13 cellular contexts compared by ENCODE assay signal in genomic region chr1:47658161-47658920, GRCh38.
"Had no signal": no experiment of that assay in that cellular context is flagged by ENCODE, and none has a peak within 500 bp of the region (broad histone marks: within the 10 kb centered on the region; RNA-seq: fewer than 3 reads in every experiment).

No MANE protein-coding gene starts in this region.

- H3K36me3 Mint-ChIP-seq: stimulated activated effector memory CD8-positive, alpha-beta T cell treated with anti-CD3 and anti-CD28 coated beads, Interleukin-12 subunit alpha, Interleukin-12 subunit beta, amount 100 ng/mL, for 72 hours had no signal

- H3K27me3 ChIP-seq: transverse colon had no signal

- H3K4me2 ChIP-seq: hepatocyte, SK-N-SH had no signal

- H3K27ac Mint-ChIP-seq: activated CD4-positive, alpha-beta memory T cell treated with anti-CD3 and anti-CD28 coated beads, Interleukin-2, amount 10 ng/mL, durations not matched to agents 7 days and 5 days; activated naive CD8-positive, alpha-beta T cell treated with anti-CD3 and anti-CD28 coated beads, Interleukin-2, amount 50 U/mL, for 24 hours; nephron progenitor cell; stimulated activated effector memory CD8-positive, alpha-beta T cell treated with anti-CD3 and anti-CD28 coated beads, Interleukin-12 subunit alpha, Interleukin-12 subunit beta, amount 100 ng/mL, for 72 hours had no signal

- H3K4me3 Mint-ChIP-seq: activated CD4-positive, alpha-beta memory T cell treated with anti-CD3 and anti-CD28 coated beads, Interleukin-2, amount 10 ng/mL, durations not matched to agents 7 days and 5 days; activated naive CD8-positive, alpha-beta T cell treated with anti-CD3 and anti-CD28 coated beads, Interleukin-2, amount 50 U/mL, for 24 hours; nephron progenitor cell; stimulated activated effector memory CD8-positive, alpha-beta T cell treated with anti-CD3 and anti-CD28 coated beads, Interleukin-12 subunit alpha, Interleukin-12 subunit beta, amount 100 ng/mL, for 72 hours had no signal

- DNase-seq: activated CD4-positive, alpha-beta memory T cell treated with anti-CD3 and anti-CD28 coated beads, Interleukin-2, amount 10 ng/mL, durations not matched to agents 7 days and 5 days; activated CD4-positive, alpha-beta T cell treated with anti-CD3 and anti-CD28 coated beads for 4 hours; activated naive CD4-positive, alpha-beta T cell; activated naive CD8-positive, alpha-beta T cell treated with anti-CD3 and anti-CD28 coated beads, Interleukin-2, amount 50 U/mL, for 24 hours; mesendoderm; nephron progenitor cell; SHP77; SK-N-SH; transverse colon had no signal

- H2AFZ ChIP-seq: hepatocyte had no signal

- H3K4me1 Mint-ChIP-seq: activated naive CD8-positive, alpha-beta T cell treated with anti-CD3 and anti-CD28 coated beads, Interleukin-2, amount 50 U/mL, for 24 hours had no signal

- H3K4me3 ChIP-seq: esophagus muscularis mucosa, hepatocyte, transverse colon had no signal

- H3K27ac ChIP-seq: esophagus muscularis mucosa, hepatocyte, transverse colon, VCaP had no signal

- H3K9ac ChIP-seq: SK-N-SH had no signal

- ATAC-seq: activated naive CD8-positive, alpha-beta T cell treated with anti-CD3 and anti-CD28 coated beads, Interleukin-2, amount 50 U/mL, for 24 hours; stimulated activated effector memory CD8-positive, alpha-beta T cell treated with anti-CD3 and anti-CD28 coated beads, Interleukin-12 subunit alpha, Interleukin-12 subunit beta, amount 100 ng/mL, for 72 hours had no signal

- H3K36me3 ChIP-seq: esophagus muscularis mucosa, transverse colon had no signal

- H3K9me3 Mint-ChIP-seq: activated CD4-positive, alpha-beta memory T cell treated with anti-CD3 and anti-CD28 coated beads, Interleukin-2, amount 10 ng/mL, durations not matched to agents 7 days and 5 days; activated naive CD8-positive, alpha-beta T cell treated with anti-CD3 and anti-CD28 coated beads, Interleukin-2, amount 50 U/mL, for 24 hours; nephron progenitor cell; stimulated activated effector memory CD8-positive, alpha-beta T cell treated with anti-CD3 and anti-CD28 coated beads, Interleukin-12 subunit alpha, Interleukin-12 subunit beta, amount 100 ng/mL, for 72 hours had no signal

- H3K9me3 ChIP-seq: esophagus muscularis mucosa, SK-N-SH, transverse colon had no signal

- H3K79me2 ChIP-seq: hepatocyte had no signal

- H3K4me1 ChIP-seq: transverse colon had no signal
